Comparison of ENCODE assay signal across 2 cellular contexts in the genomic region with DNA sequence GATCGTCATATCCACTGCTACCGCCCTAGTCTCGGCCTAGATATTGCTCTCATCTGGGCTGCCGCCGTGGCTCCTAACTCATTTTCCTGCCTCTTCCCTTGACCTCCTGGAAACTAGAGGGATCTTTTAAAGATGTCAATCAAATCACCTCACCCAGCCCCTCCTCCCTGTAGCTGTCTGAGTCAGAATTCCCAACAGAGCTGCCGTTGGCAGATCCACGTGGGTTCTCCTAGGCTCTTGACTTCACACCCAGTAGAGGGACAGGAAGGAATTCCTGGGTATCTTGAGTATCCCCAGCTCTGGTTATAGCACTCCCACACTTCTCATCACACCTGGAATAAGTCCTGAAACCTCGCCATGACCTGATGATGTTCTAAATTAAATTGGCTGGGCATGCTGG.
TF ChIP-seq lines count a peak whose summit lies in the region.

No MANE protein-coding gene starts in this region.

TF ChIP-seq in HEK293T, 16 proteins besides CTCF, POLR2A, EP300 and RAD21:
- TF ChIP-seq, protein P1, sequence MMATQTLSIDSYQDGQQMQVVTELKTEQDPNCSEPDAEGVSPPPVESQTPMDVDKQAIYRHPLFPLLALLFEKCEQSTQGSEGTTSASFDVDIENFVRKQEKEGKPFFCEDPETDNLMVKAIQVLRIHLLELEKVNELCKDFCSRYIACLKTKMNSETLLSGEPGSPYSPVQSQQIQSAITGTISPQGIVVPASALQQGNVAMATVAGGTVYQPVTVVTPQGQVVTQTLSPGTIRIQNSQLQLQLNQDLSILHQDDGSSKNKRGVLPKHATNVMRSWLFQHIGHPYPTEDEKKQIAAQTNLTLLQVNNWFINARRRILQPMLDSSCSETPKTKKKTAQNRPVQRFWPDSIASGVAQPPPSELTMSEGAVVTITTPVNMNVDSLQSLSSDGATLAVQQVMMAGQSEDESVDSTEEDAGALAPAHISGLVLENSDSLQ (IDR thresholded peaks at IDR 0.05): peak; percentile 40; the same call in 1 of the 2 replicates
- no peak for TF ChIP-seq ARNT (IDR thresholded peaks at IDR 0.05)
- TF ChIP-seq FOXK2 (IDR thresholded peaks at IDR 0.05): no peak
- TF ChIP-seq NFRKB (IDR thresholded peaks at IDR 0.05): no peak
- no peak for TF ChIP-seq FOXA1 (IDR thresholded peaks at IDR 0.05)
TF ChIP-seq in HEK293T: peak in this region for 1.

TF ChIP-seq in endothelial cell of umbilical vein, 7 proteins besides CTCF, POLR2A, EP300 and RAD21 (continued from another document):
- TF ChIP-seq, protein P2, sequence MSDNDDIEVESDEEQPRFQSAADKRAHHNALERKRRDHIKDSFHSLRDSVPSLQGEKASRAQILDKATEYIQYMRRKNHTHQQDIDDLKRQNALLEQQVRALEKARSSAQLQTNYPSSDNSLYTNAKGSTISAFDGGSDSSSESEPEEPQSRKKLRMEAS (IDR thresholded peaks at IDR 0.05; ENCODE audit: insufficient read depth, insufficient read length): no peak
- TF ChIP-seq MYC (IDR thresholded peaks at IDR 0.05; ENCODE audit: low read depth, low read length) (no peak), EZH2 (IDR thresholded peaks at IDR 0.05; ENCODE audit: borderline replicate concordance, low read depth, low read length, severe bottlenecking) (no peak), POLR2AphosphoS5 (IDR thresholded peaks at IDR 0.05; ENCODE audit: insufficient read depth, low read depth, low read length) (no peak)
